ENCODE assay signal across 15 cellular contexts in genomic region chr6:31874084-31874670, GRCh38. TPM values are rescaled to one million over a fixed set of nuclear protein-coding genes. Genes with fewer than 3 reads are reported as not detected.
"Had no signal": no experiment of that assay in that cellular context is flagged by ENCODE, and none has a peak within 500 bp of the region (broad histone marks: within the 10 kb centered on the region; RNA-seq: fewer than 3 reads in every experiment).

No MANE protein-coding gene starts in this region.

- H3K9me3 ChIP-seq: breast epithelium, gastrocnemius medialis, ovary had no signal

- H3K36me3 ChIP-seq: breast epithelium, gastrocnemius medialis, ovary had no signal

- H3K4me3 ChIP-seq: breast epithelium, gastrocnemius medialis, ovary had no signal

- H3K9me3 Mint-ChIP-seq: activated naive CD8-positive, alpha-beta T cell treated with anti-CD3 and anti-CD28 coated beads, Interleukin-2, amount 10 ng/mL, durations not matched to agents 7 days and 5 days; nephron progenitor cell had no signal

- FAIRE-seq: kidney had no signal

- H3K27ac Mint-ChIP-seq: activated naive CD8-positive, alpha-beta T cell treated with anti-CD3 and anti-CD28 coated beads, Interleukin-2, amount 10 ng/mL, durations not matched to agents 7 days and 5 days; nephron progenitor cell had no signal

- ATAC-seq: gastrocnemius medialis, left ventricle myocardium superior had no signal

- H3K27ac ChIP-seq: breast epithelium, gastrocnemius medialis, ovary had no signal

- H3K4me1 ChIP-seq: breast epithelium, gastrocnemius medialis had no signal

- H3K27me3 ChIP-seq: breast epithelium, gastrocnemius medialis, ovary had no signal

- DNase-seq: activated CD4-positive, alpha-beta T cell treated with anti-CD3 and anti-CD28 coated beads for 1 hour; activated CD4-positive, alpha-beta T cell treated with anti-CD3 and anti-CD28 coated beads, Interleukin-2, amount 50 U/mL, for 48 hours; activated gamma-delta T cell treated with Interleukin-2 at 50 U/mL for 16 hours; activated naive CD8-positive, alpha-beta T cell treated with anti-CD3 and anti-CD28 coated beads, Interleukin-2, amount 10 ng/mL, durations not matched to agents 7 days and 5 days; activated T-cell treated with anti-CD3 and anti-CD28 coated beads, Interleukin-2, amount 50 U/mL, for 48 hours; anterior cingulate cortex; gastrocnemius medialis; kidney; left ventricle myocardium superior; mesenchymal stem cell; nephron progenitor cell; ovary; stimulated activated CD4-positive, alpha-beta T cell treated with anti-CD3 and anti-CD28 coated beads, Interleukin-4, amount 100 ng/mL, for 4 hours; T-helper 2 cell had no signal

- H3K4me3 Mint-ChIP-seq: activated naive CD8-positive, alpha-beta T cell treated with anti-CD3 and anti-CD28 coated beads, Interleukin-2, amount 10 ng/mL, durations not matched to agents 7 days and 5 days; nephron progenitor cell had no signal

- H3K36me3 Mint-ChIP-seq: activated naive CD8-positive, alpha-beta T cell treated with anti-CD3 and anti-CD28 coated beads, Interleukin-2, amount 10 ng/mL, durations not matched to agents 7 days and 5 days had no signal

RNA-seq across cellular contexts. Expression of gene SLC44A4, which starts 4.6 kb away (rescaled TPM):
- total RNA-seq: activated naive CD8-positive, alpha-beta T cell treated with anti-CD3 and anti-CD28 coated beads, Interleukin-2, amount 10 ng/mL, durations not matched to agents 7 days and 5 days; left ventricle myocardium superior had no signal
